1 cellular context compared by ENCODE assay signal in genomic region chr6:25992413-25993037, GRCh38.
A peak's percentile ranks its signal among the peaks of the same experiment; 100 is the strongest.
TF ChIP-seq lines count a peak whose summit lies in the region.

No MANE protein-coding gene starts in this region.

TF ChIP-seq in HEK293, 187 proteins besides CTCF, POLR2A, EP300 and RAD21 (continued from another document):
- peak; percentile 88 for TF ChIP-seq PATZ1 (tag by site-specific recombination; IDR thresholded peaks at IDR 0.05)
- TF ChIP-seq ZNF621 (tag by site-specific recombination; IDR thresholded peaks at IDR 0.05): no peak
- TF ChIP-seq ZNF624 (tag by site-specific recombination; IDR thresholded peaks at IDR 0.05): no peak
- no peak for TF ChIP-seq ZFP3 (tag by site-specific recombination; IDR thresholded peaks at IDR 0.05; ENCODE audit: low read depth)
- TF ChIP-seq KLF9 (tag by site-specific recombination; IDR thresholded peaks at IDR 0.05; ENCODE audit: low read depth): peak; percentile 39; the same call in 1 of the 2 replicates
- 0 out of 2 replicates have a peak, but pooled peaks have one; percentile 12 for TF ChIP-seq ZSCAN16 (tag by site-specific recombination; IDR thresholded peaks at IDR 0.05)
- TF ChIP-seq FEZF1 (tag by site-specific recombination; IDR thresholded peaks at IDR 0.05): no peak
- TF ChIP-seq KLF16 (tag by site-specific recombination; IDR thresholded peaks at IDR 0.05): no peak
- TF ChIP-seq MEIS1 (CRISPR knock-in tag; IDR thresholded peaks at IDR 0.05; ENCODE audit: borderline replicate concordance): no peak; the same call in 1 of the 2 replicates
- no peak for TF ChIP-seq ZNF433 (tag by site-specific recombination; IDR thresholded peaks at IDR 0.05; ENCODE audit: low read depth)
- peak; percentile 99 for TF ChIP-seq ZSCAN30 (tag by site-specific recombination; IDR thresholded peaks at IDR 0.05)
- TF ChIP-seq ZNF335 (tag by site-specific recombination; conservative IDR thresholded peaks at IDR 0.05): peak; percentile 87
- 0 out of 2 replicates have a peak, but pooled peaks have one; percentile 30 for TF ChIP-seq GLI4 (tag by site-specific recombination; IDR thresholded peaks at IDR 0.05)
- no peak for TF ChIP-seq ZNF449 (tag by site-specific recombination; IDR thresholded peaks at IDR 0.05)
- no peak for TF ChIP-seq ZNF645 (tag by site-specific recombination; IDR thresholded peaks at IDR 0.05)
- TF ChIP-seq ZNF157 (tag by site-specific recombination; IDR thresholded peaks at IDR 0.05): no peak
- no peak for TF ChIP-seq ZNF777 (tag by site-specific recombination; IDR thresholded peaks at IDR 0.05; ENCODE audit: borderline replicate concordance)
- peak; percentile 92 for TF ChIP-seq ZNF660 (tag by site-specific recombination; IDR thresholded peaks at IDR 0.05)
- peak; percentile 83 for TF ChIP-seq GLIS1 (tag by site-specific recombination; IDR thresholded peaks at IDR 0.05)
- no peak for TF ChIP-seq ZNF23 (tag by site-specific recombination; IDR thresholded peaks at IDR 0.05; ENCODE audit: borderline replicate concordance)
- no peak for TF ChIP-seq ZNF704 (tag by site-specific recombination; IDR thresholded peaks at IDR 0.05)
- no peak for TF ChIP-seq KLF17 (tag by site-specific recombination; IDR thresholded peaks at IDR 0.05)
- peak; percentile 37; the same call in 1 of the 2 replicates for TF ChIP-seq INSM2 (tag by site-specific recombination; IDR thresholded peaks at IDR 0.05)
- no peak; the same call in none of the 2 replicates for TF ChIP-seq SCRT2 (tag by site-specific recombination; IDR thresholded peaks at IDR 0.05)
- peak; percentile 95 for TF ChIP-seq ZNF561 (tag by site-specific recombination; IDR thresholded peaks at IDR 0.05; ENCODE audit: borderline replicate concordance)
- TF ChIP-seq MZF1 (tag by site-specific recombination; IDR thresholded peaks at IDR 0.05; ENCODE audit: borderline replicate concordance): peak; percentile 84; the same call in 1 of the 2 replicates
- TF ChIP-seq ZNF174 (tag by site-specific recombination; IDR thresholded peaks at IDR 0.05): no peak
- no peak for TF ChIP-seq ZNF473 (tag by site-specific recombination; IDR thresholded peaks at IDR 0.05)
- no peak for TF ChIP-seq ZNF549 (tag by site-specific recombination; IDR thresholded peaks at IDR 0.05)
- peak; percentile 69; the same call in 1 of the 2 replicates for TF ChIP-seq ZFP69B (tag by site-specific recombination; IDR thresholded peaks at IDR 0.05)
- TF ChIP-seq SP3 (tag by site-specific recombination; IDR thresholded peaks at IDR 0.05): peak; percentile 72
- TF ChIP-seq ZBTB49 (tag by site-specific recombination; IDR thresholded peaks at IDR 0.05; ENCODE audit: low read depth): no peak
- TF ChIP-seq ZNF768 (tag by site-specific recombination; IDR thresholded peaks at IDR 0.05): no peak
- TF ChIP-seq ZBTB48 (tag by site-specific recombination; IDR thresholded peaks at IDR 0.05): peak; percentile 20; the same call in 1 of the 2 replicates
- TF ChIP-seq ZNF514 (tag by site-specific recombination; IDR thresholded peaks at IDR 0.05): no peak
- TF ChIP-seq ZNF138 (tag by site-specific recombination; IDR thresholded peaks at IDR 0.05; ENCODE audit: borderline replicate concordance): no peak
- no peak for TF ChIP-seq HOXA7 (CRISPR knock-in tag; IDR thresholded peaks at IDR 0.05; ENCODE audit: borderline replicate concordance)
- TF ChIP-seq ZNF280D (tag by site-specific recombination; IDR thresholded peaks at IDR 0.05): no peak
- TF ChIP-seq ZNF324 (tag by site-specific recombination; IDR thresholded peaks at IDR 0.05): peak; percentile 86
- TF ChIP-seq ZNF18 (tag by site-specific recombination; IDR thresholded peaks at IDR 0.05): peak; percentile 89
- no peak for TF ChIP-seq KLF1 (tag by site-specific recombination; IDR thresholded peaks at IDR 0.05)
- no peak for TF ChIP-seq ZNF580 (tag by site-specific recombination; IDR thresholded peaks at IDR 0.05)
- no peak for TF ChIP-seq ZBTB17 (tag by site-specific recombination; IDR thresholded peaks at IDR 0.05)
- no peak for TF ChIP-seq ZNF24 (tag by site-specific recombination; IDR thresholded peaks at IDR 0.05)
- TF ChIP-seq ZNF529 (tag by site-specific recombination; IDR thresholded peaks at IDR 0.05; ENCODE audit: insufficient replicate concordance): no peak
- peak; percentile 51 for TF ChIP-seq ZXDB (tag by site-specific recombination; IDR thresholded peaks at IDR 0.05)
- no peak for TF ChIP-seq ZNF394 (tag by site-specific recombination; IDR thresholded peaks at IDR 0.05; ENCODE audit: borderline replicate concordance)
